27 cellular contexts compared by ENCODE assay signal in genomic region chr12:107657133-107657532, GRCh38.
"Had no signal": no experiment of that assay in that cellular context is flagged by ENCODE, and none has a peak within 500 bp of the region (broad histone marks: within the 10 kb centered on the region; RNA-seq: fewer than 3 reads in every experiment).

No MANE protein-coding gene starts in this region.

- H3K9me3 ChIP-seq: esophagus muscularis mucosa, heart right ventricle, prostate gland, right atrium auricular region, sigmoid colon, spleen, thyroid gland, vagina had no signal

- H3K4me3 Mint-ChIP-seq: immature natural killer cell; mesothelial cell of epicardium; naive thymus-derived CD4-positive, alpha-beta T cell; nephron; stimulated activated memory B cell treated with anti-CD40 and anti-IgM and Interleukin-4, amounts not matched to agents 10 μg/mL and 1 μg/mL and 100 μg/mL, for 72 hours had no signal

- H3K27ac Mint-ChIP-seq: immature natural killer cell; mesothelial cell of epicardium; stimulated activated memory B cell treated with anti-CD40 and anti-IgM and Interleukin-4, amounts not matched to agents 10 μg/mL and 1 μg/mL and 100 μg/mL, for 72 hours had no signal

- H3K36me3 ChIP-seq: esophagus muscularis mucosa, heart right ventricle, prostate gland, right atrium auricular region, sigmoid colon, spleen had no signal

- H3K9me3 Mint-ChIP-seq: immature natural killer cell; mesothelial cell of epicardium; naive thymus-derived CD4-positive, alpha-beta T cell; nephron; stimulated activated memory B cell treated with anti-CD40 and anti-IgM and Interleukin-4, amounts not matched to agents 10 μg/mL and 1 μg/mL and 100 μg/mL, for 72 hours had no signal

- H3K36me3 Mint-ChIP-seq: immature natural killer cell; mesothelial cell of epicardium; stimulated activated memory B cell treated with anti-CD40 and anti-IgM and Interleukin-4, amounts not matched to agents 10 μg/mL and 1 μg/mL and 100 μg/mL, for 72 hours had no signal

- H3K4me1 ChIP-seq: esophagus muscularis mucosa, foreskin keratinocyte, prostate gland, right atrium auricular region, sigmoid colon, thyroid gland, vagina had no signal

- H3K27ac ChIP-seq: coronary artery, esophagus muscularis mucosa, foreskin keratinocyte, heart right ventricle, prostate gland, right atrium auricular region, sigmoid colon, spleen, thyroid gland, vagina had no signal

- H3K27me3 ChIP-seq: foreskin keratinocyte, right atrium auricular region, sigmoid colon, spleen, thyroid gland, vagina had no signal

- H3K27me3 Mint-ChIP-seq: naive thymus-derived CD4-positive, alpha-beta T cell had no signal

- FAIRE-seq: endothelial cell of umbilical vein had no signal

- DNase-seq: dermis blood vessel endothelial cell; effector memory CD4-positive, alpha-beta T cell; foreskin keratinocyte; glutamatergic neuron; heart right ventricle; hypothalamus; immature natural killer cell; islet precursor cell; kidney glomerular epithelial cell; mesenchymal stem cell; naive thymus-derived CD4-positive, alpha-beta T cell; nucleus accumbens; sigmoid colon; spleen; stimulated activated CD4-positive, alpha-beta T cell treated with anti-CD3 and anti-CD28 coated beads, Interleukin-4, amount 100 ng/mL, for 4 hours; stimulated activated naive CD8-positive, alpha-beta T cell treated with anti-CD3 and anti-CD28 coated beads, Interleukin-15, Interleukin-2, amounts not matched to agents 100 U/mL and 50 U/mL, for 24 hours; thyroid gland; trophoblast cell had no signal

- ATAC-seq: foreskin keratinocyte; heart right ventricle; naive thymus-derived CD4-positive, alpha-beta T cell; stimulated activated memory B cell treated with anti-CD40 and anti-IgM and Interleukin-4, amounts not matched to agents 10 μg/mL and 1 μg/mL and 100 μg/mL, for 72 hours; stimulated activated naive CD8-positive, alpha-beta T cell treated with anti-CD3 and anti-CD28 coated beads, Interleukin-15, Interleukin-2, amounts not matched to agents 100 U/mL and 50 U/mL, for 24 hours had no signal

- H3K4me1 Mint-ChIP-seq: immature natural killer cell had no signal

- H3K4me3 ChIP-seq: coronary artery, esophagus muscularis mucosa, heart right ventricle, prostate gland, right atrium auricular region, sigmoid colon, spleen, thyroid gland, vagina had no signal
